ENCODE assay signal across 1 cellular context in genomic region chr4:180557348-180557747, GRCh38.
TF ChIP-seq lines count a peak whose summit lies in the region.

No MANE protein-coding gene starts in this region.

TF ChIP-seq in Ishikawa, 13 proteins besides CTCF, POLR2A, EP300 and RAD21 (continued from another document):
- no peak for TF ChIP-seq REST (IDR thresholded peaks at IDR 0.05; ENCODE audit: low read depth)
- TF ChIP-seq TAF1 (IDR thresholded peaks at IDR 0.05; ENCODE audit: low read depth), result no peak
- TF ChIP-seq TCF12 (IDR thresholded peaks at IDR 0.05; ENCODE audit: low read depth), result no peak
- no peak for TF ChIP-seq CREB1 (IDR thresholded peaks at IDR 0.05; ENCODE audit: low read depth)
TF ChIP-seq in Ishikawa: peak in this region for 0.
